Comparison of ENCODE assay signal across 8 cellular contexts in genomic region chr18:63971320-63972071, GRCh38. TPM values are rescaled to one million over a fixed set of nuclear protein-coding genes. Genes with fewer than 3 reads are reported as not detected.
A peak's percentile ranks its signal among the peaks of the same experiment; 100 is the strongest.
DNase-seq lines count a peak whose midpoint lies in the region; ATAC-seq and TF ChIP-seq lines count a peak whose summit lies in the region.

No MANE protein-coding gene starts in this region.

- intact Hi-C loops in right cardiac atrium (cut with DNase I): no loop called here
- intact Hi-C loops in body of pancreas (cut with DNase I): no loop called here
- intact Hi-C loops in uterus (cut with DNase I; ENCODE audit: low total_unique reads): no loop called here

- H3K27me3 ChIP-seq in right atrium auricular region (no peaks in the 10 kb centered on the region), right cardiac atrium (ENCODE audit: control insufficient read depth, insufficient read depth) (no peaks in the 10 kb centered on the region), body of pancreas (no peaks in the 10 kb centered on the region), uterus (no peaks in the 10 kb centered on the region)

- no peaks in the 10 kb centered on the region for H3K36me3 Mint-ChIP-seq in memory B cell

- WGBS in right cardiac atrium: 73% methylated on average over 13 of the region's 13 CpGs
- 72 to 87% methylated on average over 13 of the region's 13 CpGs for WGBS in body of pancreas, 2 donors

- H3K27ac ChIP-seq in right atrium auricular region (peak overlapping the region; percentile 94 to 98), right cardiac atrium (ENCODE audit: low read length) (no peak overlapping the region), body of pancreas (peak overlapping the region; percentile 96 to 99 (median 98)), uterus (peak overlapping the region; percentile 84 to 94)

- no peaks in the 10 kb centered on the region for H3K27me3 Mint-ChIP-seq in memory B cell

- H3K4me3 Mint-ChIP-seq in memory B cell: peak overlapping the region; percentile 96

- H3K9me3 ChIP-seq in right atrium auricular region (no peaks in the 10 kb centered on the region), right cardiac atrium (ENCODE audit: control insufficient read depth, low read length) (no peaks in the 10 kb centered on the region), body of pancreas (no peaks in the 10 kb centered on the region), uterus (no peaks in the 10 kb centered on the region)

- H3K4me1 Mint-ChIP-seq in memory B cell: peaks cover 40% of the 10 kb centered on the region

- no peak for TF ChIP-seq CTCF in right atrium auricular region (IDR thresholded peaks at IDR 0.05)
- TF ChIP-seq CTCF in body of pancreas (IDR thresholded peaks at IDR 0.05): no peak
- no peak for TF ChIP-seq CTCF in uterus (IDR thresholded peaks at IDR 0.05)

- DNase-seq in right atrium auricular region (ENCODE audit: low spot score): no peak
- no peak for DNase-seq in right cardiac atrium
- no peak for DNase-seq in body of pancreas
- DNase-seq in memory B cell (ENCODE audit: low spot score in 2 of 2): no peak
- DNase-seq in uterus: no peak
- DNase-seq in stimulated activated CD8-positive, alpha-beta memory T cell treated with anti-CD3 and anti-CD28 coated beads, Interleukin-4, amount 100 ng/mL, for 48 hours: no peak
- DNase-seq in RPMI8226: no peak
- DNase-seq in NCI-H2171 treated with DMSO at 0.1 percent for 48 hours (lab: John Stamatoyannopoulos, UW): no peak

- H3K36me3 ChIP-seq in right atrium auricular region (no peaks in the 10 kb centered on the region), body of pancreas (replicated peaks in 1 of 2; ENCODE audit: insufficient read depth in 1 of 2, low read depth in 2 of 2) (no peaks in the 10 kb centered on the region), uterus (no peaks in the 10 kb centered on the region)

- no peak for ATAC-seq in right cardiac atrium
- no peak for ATAC-seq in body of pancreas
- ATAC-seq in memory B cell (ENCODE audit: low read depth): no peak

- H3K9me3 Mint-ChIP-seq in memory B cell: no peaks in the 10 kb centered on the region

- H3K4me1 ChIP-seq in right atrium auricular region (peaks cover 0 to 7% of the 10 kb centered on the region in 2 donors), right cardiac atrium (ENCODE audit: control insufficient read depth, insufficient read depth, low read length) (no peaks in the 10 kb centered on the region), body of pancreas (peaks cover 16% of the 10 kb centered on the region), uterus (no peaks in the 10 kb centered on the region)

- H3K27ac Mint-ChIP-seq in memory B cell: peak overlapping the region; percentile 96

- no peak for TF ChIP-seq POLR2A in body of pancreas (IDR thresholded peaks at IDR 0.05)
- TF ChIP-seq POLR2A in uterus (IDR thresholded peaks at IDR 0.05): no peak

- H3K4me3 ChIP-seq in right atrium auricular region: peak overlapping the region in 1 of 2 donors; percentile 79
- H3K4me3 ChIP-seq in right cardiac atrium (ENCODE audit: low read length): no peak overlapping the region
- no peak overlapping the region for H3K4me3 ChIP-seq in body of pancreas
- H3K4me3 ChIP-seq in uterus: no peak overlapping the region

RNA-seq across cellular contexts. Expression of gene SERPINB8, which starts 1.6 kb away (rescaled TPM):
- total RNA-seq in right atrium auricular region (1 to 10 TPM; 3.4 to 8.4 TPM), right cardiac atrium (1 to 10 TPM; 3.8 to 9.6 (median 5.5) TPM), body of pancreas (10 to 100 TPM in 1 of 2 donors, 1 to 10 TPM in 1; 2.9 to 13.5 TPM), uterus (10 to 100 TPM in 2 of 4 donors, 1 to 10 TPM in 2; 2.3 to 15.0 (median 7.0) TPM)
- 1.9 TPM for polyA plus RNA-seq in right cardiac atrium

RNA-seq across cellular contexts. Expression of gene HMSD, which starts 22.4 kb away (rescaled TPM):
- total RNA-seq in right atrium auricular region (under 1 TPM in 1 of 2 donors, not detected in 1; 0.48 TPM), right cardiac atrium (1 to 10 TPM in 2 of 4 donors, not detected in 2; 1.1 TPM), body of pancreas (not detected), uterus (under 1 TPM in 1 of 4 donors, not detected in 3; 0.28 TPM)
- 0.20 TPM for polyA plus RNA-seq in right cardiac atrium
